ENCODE assay signal across 9 cellular contexts in the genomic region with DNA sequence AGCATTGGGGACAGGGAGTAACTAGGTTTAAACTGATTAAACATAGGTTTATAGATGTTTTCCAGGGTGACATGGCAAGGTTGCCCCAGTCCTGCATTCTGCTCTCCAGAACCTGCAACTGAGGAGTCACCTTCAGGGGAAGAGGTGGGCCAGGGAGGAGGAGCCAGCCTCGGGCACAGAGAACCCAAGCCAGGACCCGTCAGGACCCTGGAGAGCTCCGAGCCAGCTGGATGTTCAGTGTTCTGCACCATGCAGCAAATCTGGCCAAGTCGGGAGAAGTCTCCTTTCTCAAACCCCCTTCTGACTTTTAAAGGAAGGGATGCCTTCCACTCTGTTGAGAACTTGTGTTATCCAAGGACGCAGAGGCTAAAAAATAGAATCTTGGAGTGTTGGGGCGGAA.
A peak's percentile ranks its signal among the peaks of the same experiment; 100 is the strongest.
DNase-seq lines count a peak whose midpoint lies in the region; ATAC-seq, FAIRE-seq and TF ChIP-seq lines count a peak whose summit lies in the region.
"Had no signal": no experiment of that assay in that cellular context is flagged by ENCODE, and none has a peak within 500 bp of the region (broad histone marks: within the 10 kb centered on the region; RNA-seq: fewer than 3 reads in every experiment).

No MANE protein-coding gene starts in this region.

- no peak for TF ChIP-seq POLR2A in prostate gland (IDR thresholded peaks at IDR 0.05)
- no peak for TF ChIP-seq POLR2A in GM12892 (IDR thresholded peaks at IDR 0.05; ENCODE audit: low read depth, low read length)
- TF ChIP-seq POLR2A in gastroesophageal sphincter (IDR thresholded peaks at IDR 0.05), result no peak

- ATAC-seq in SK-N-SH treated with all-trans-retinoic acid at 6 μM for 48 hours, result peak; percentile 54; the same call in 2 of the 3 replicates
- no peak for ATAC-seq in GM19455 (IDR thresholded peaks at IDR 0.05; ENCODE audit: unreplicated experiment)
- ATAC-seq in gastroesophageal sphincter, result no peak

- intact Hi-C loops in prostate gland (cut with DNase I), result loop anchor here (10.0 kb wide), 1 partner anchor 581 kb away; no protein-coding TSS in a partner anchor

- 13 to 15% methylated on average over 6 of the region's 6 CpGs for WGBS in GM23248 (ENCODE audit: low coverage in 1 of 2, low lambda C conversion rate in 2 of 2, missing lambda C conversion rate in 2 of 2), 2 experiments
- WGBS in prostate gland, result 6% methylated on average over 6 of the region's 6 CpGs
- 80% methylated on average over 1 of the region's 6 CpGs; no CpG with 5 or more reads in 1 of the 2 donors for WGBS in gastroesophageal sphincter (ENCODE audit: low coverage in 1 of 2), 2 donors

- H3K79me2 ChIP-seq in GM23248 (ENCODE audit: insufficient read depth), result no peaks in the 10 kb centered on the region

- H3K4me2 ChIP-seq in GM23248 (ENCODE audit: unreplicated experiment), result no peak overlapping the region

- H3K9me3 ChIP-seq in GM23248 (ENCODE audit: low read depth), result no peaks in the 10 kb centered on the region
- H3K9me3 ChIP-seq in prostate gland, result no peaks in the 10 kb centered on the region
- no peaks in the 10 kb centered on the region for H3K9me3 ChIP-seq in gastroesophageal sphincter

- TF ChIP-seq EP300 in gastroesophageal sphincter (IDR thresholded peaks at IDR 0.05), result no peak

- H3K27me3 ChIP-seq in GM23248 (replicated peaks; ENCODE audit: insufficient read depth), result no peaks in the 10 kb centered on the region; the same call in 1 of the 2 replicates
- no peaks in the 10 kb centered on the region for H3K27me3 ChIP-seq in prostate gland (replicated peaks; ENCODE audit: insufficient read depth)
- H3K27me3 ChIP-seq in gastroesophageal sphincter, result peaks cover 85% of the 10 kb centered on the region

- no peaks in the 10 kb centered on the region for H3F3A ChIP-seq in GM23248 (ENCODE audit: insufficient read depth)

- no peak for FAIRE-seq in GM12892 (lab: Jason Lieb, UNC)

- H2AFZ ChIP-seq in GM23248, result no peak overlapping the region

- H4K20me1 ChIP-seq in GM23248 (ENCODE audit: insufficient read depth), result no peaks in the 10 kb centered on the region

- TF ChIP-seq CTCF in prostate gland (IDR thresholded peaks at IDR 0.05), result no peak
- TF ChIP-seq CTCF in gastroesophageal sphincter (IDR thresholded peaks at IDR 0.05), result no peak
- TF ChIP-seq CTCF in GM13977 (IDR thresholded peaks at IDR 0.05; ENCODE audit: extremely low read depth, insufficient read depth, missing control alignments), result no peak

- no peak overlapping the region for H3K9ac ChIP-seq in GM23248

- H3K36me3 ChIP-seq in GM23248 (ENCODE audit: low read depth) (no peaks in the 10 kb centered on the region), prostate gland (no peaks in the 10 kb centered on the region), gastroesophageal sphincter (no peaks in the 10 kb centered on the region)

- H3K4me3 ChIP-seq in GM23248 (no peak overlapping the region), prostate gland (no peak overlapping the region), gastroesophageal sphincter (no peak overlapping the region)
- H3K4me3 ChIP-seq: skin epidermis had no signal

- DNase-seq in GM23248 (peak; percentile 62), dermis microvascular lymphatic vessel endothelial cell (ENCODE audit: low read depth in 2 of 2) (peak; percentile 10 to 58), prostate gland (ENCODE audit: low spot score) (peak; percentile 32), GM12892 (ENCODE audit: insufficient read length) (no peak), GM13977 (ENCODE audit: low spot score) (no peak)

- no peak overlapping the region for H3K27ac ChIP-seq in GM23248
- no peak overlapping the region for H3K27ac ChIP-seq in prostate gland
- no peak overlapping the region for H3K27ac ChIP-seq in gastroesophageal sphincter
- H3K27ac ChIP-seq: skin epidermis had no signal

- no peaks in the 10 kb centered on the region for H3K4me1 ChIP-seq in GM23248 (ENCODE audit: insufficient read depth)
- H3K4me1 ChIP-seq in prostate gland (replicated peaks), result no peaks in the 10 kb centered on the region
- H3K4me1 ChIP-seq in gastroesophageal sphincter, result no peaks in the 10 kb centered on the region

- H3K9me2 ChIP-seq in GM23248 (ENCODE audit: insufficient read depth), result no peaks in the 10 kb centered on the region

- in situ Hi-C loops in GM23248 (cut with MboI), result loop anchor here (10.0 to 25.0 kb wide), 2 partner anchors 301 to 583 kb away; no protein-coding TSS in a partner anchor
- in situ Hi-C loops in GM13977 (cut with MboI; ENCODE audit: low pct_unique_long_range_greater_than_20kb, low sequenced_read_pairs, unreplicated experiment), result no loop called here

TF ChIP-seq in SK-N-SH treated with all-trans-retinoic acid at 6 μM for 48 hours, 23 proteins besides CTCF, POLR2A, EP300 and RAD21:
- TF ChIP-seq ZFP30 (CRISPR knock-in tag; IDR thresholded peaks at IDR 0.05), result no peak
- TF ChIP-seq SNAI2 (CRISPR knock-in tag; IDR thresholded peaks at IDR 0.05), result peak; percentile 42; the same call in 1 of the 2 replicates
- TF ChIP-seq PPARA (CRISPR knock-in tag; IDR thresholded peaks at IDR 0.05; ENCODE audit: borderline replicate concordance), result no peak
- TF ChIP-seq ISL1 (CRISPR knock-in tag; IDR thresholded peaks at IDR 0.05), result peak; percentile 14; the same call in 1 of the 2 replicates
- 0 out of 2 replicates have a peak, but pooled peaks have one; percentile 49 for TF ChIP-seq CSDC2 (CRISPR knock-in tag; IDR thresholded peaks at IDR 0.05)

Comparison
In these comparisons a context has a peak if more than half of its experiments do, and no peak if none do; other contexts are left out.
1. DNase-seq: peak in GM23248 (single experiment), dermis microvascular lymphatic vessel endothelial cell (2 of 2) and prostate gland (single experiment); none in GM12892 (single experiment) and GM13977 (single experiment).